Comparison of ENCODE assay signal across 8 cellular contexts in genomic region chr10:35090162-35090954, GRCh38. TPM values are rescaled to one million over a fixed set of nuclear protein-coding genes. Genes with fewer than 3 reads are reported as not detected.
DNase-seq lines count a peak whose midpoint lies in the region; ATAC-seq and TF ChIP-seq lines count a peak whose summit lies in the region.

Gene CUL2 (minus strand): TSS chr10:35090341. CDS start chr10:35071317, 19,024 bp downstream.

- H2AFZ ChIP-seq in neural cell (ENCODE audit: low read depth, low read length): peak within 1 kb of the TSS; percentile 79

- peaks cover 0 to 5% of the 10 kb centered on the region in 2 donors for H3K9me3 Mint-ChIP-seq in stimulated activated naive CD8-positive, alpha-beta T cell treated with anti-CD3 and anti-CD28 coated beads, Interleukin-15, amount 100 ng/mL, for 72 hours

- peak within 1 kb of the TSS; percentile 94 to 98 for H3K27ac Mint-ChIP-seq in stimulated activated naive CD8-positive, alpha-beta T cell treated with anti-CD3 and anti-CD28 coated beads, Interleukin-15, amount 100 ng/mL, for 72 hours

- DNase-seq in HAP-1 (ENCODE audit: low spot score in 2 of 2) (peak; percentile 89 to 95), MG63 (peak; percentile 95), SHP77 (lab: John Stamatoyannopoulos, UW) (peak; percentile 80 to 86), activated gamma-delta T cell (lab: John Stamatoyannopoulos, UW) (peak; percentile 82), fibroblast of villous mesenchyme (ENCODE audit: low read depth) (peak; percentile 98)
- DNase-seq in stimulated activated naive CD8-positive, alpha-beta T cell treated with anti-CD3 and anti-CD28 coated beads, Interleukin-15, amount 100 ng/mL, for 72 hours: peak; percentile 90 to 94

- TF ChIP-seq CTCF in fibroblast of villous mesenchyme (IDR thresholded peaks at IDR 0.05; ENCODE audit: insufficient read depth, low read depth, low read length): no peak
- TF ChIP-seq CTCF in neural cell (IDR thresholded peaks at IDR 0.05; ENCODE audit: poor library complexity, severe bottlenecking): peak; percentile 26

- no peaks in the 10 kb centered on the region for H4K20me1 ChIP-seq in neural cell (ENCODE audit: insufficient read depth)

- peak; percentile 62 for TF ChIP-seq EP300 in neural cell (conservative IDR thresholded peaks at IDR 0.05; ENCODE audit: poor library complexity, severe bottlenecking)

- H3K4me2 ChIP-seq in neural cell (ENCODE audit: low read length): peak within 1 kb of the TSS; percentile 71

- H3K27ac ChIP-seq in neural cell (ENCODE audit: low read length): peak within 1 kb of the TSS; percentile 93

- peaks cover 50% of the 10 kb centered on the region for H3K4me1 Mint-ChIP-seq in stimulated activated naive CD8-positive, alpha-beta T cell treated with anti-CD3 and anti-CD28 coated beads, Interleukin-15, amount 100 ng/mL, for 72 hours

- peaks cover 41% of the 10 kb centered on the region for H3K79me2 ChIP-seq in neural cell (replicated peaks; ENCODE audit: insufficient read depth, low read length)

- no peaks in the 10 kb centered on the region for H3F3A ChIP-seq in neural cell (ENCODE audit: insufficient read depth, low read length, poor library complexity, severe bottlenecking)

- H3K4me3 ChIP-seq in HAP-1 (peak within 1 kb of the TSS; percentile 89), MG63 (peak within 1 kb of the TSS; percentile 79), fibroblast of villous mesenchyme (ENCODE audit: low read depth, low read length) (peak within 1 kb of the TSS; percentile 81), neural cell (ENCODE audit: low read length) (peak within 1 kb of the TSS; percentile 91)

- no peaks in the 10 kb centered on the region for H3K27me3 Mint-ChIP-seq in stimulated activated naive CD8-positive, alpha-beta T cell treated with anti-CD3 and anti-CD28 coated beads, Interleukin-15, amount 100 ng/mL, for 72 hours

- peak; percentile 98 for ATAC-seq in stimulated activated naive CD8-positive, alpha-beta T cell treated with anti-CD3 and anti-CD28 coated beads, Interleukin-15, amount 100 ng/mL, for 72 hours

- H3K4me1 ChIP-seq in ES-I3 (ENCODE audit: insufficient read depth, low read length): 0 out of 2 replicates have a peak, but pooled peaks cover 5% of the 10 kb centered on the region
- H3K4me1 ChIP-seq in HAP-1: peaks cover 3% of the 10 kb centered on the region; the same call in 1 of the 2 replicates

- no peak for TF ChIP-seq RAD21 in neural cell (conservative IDR thresholded peaks at IDR 0.05)

- no peaks in the 10 kb centered on the region for H3K27me3 ChIP-seq in HAP-1 (ENCODE audit: low read depth)
- no peaks in the 10 kb centered on the region for H3K27me3 ChIP-seq in MG63
- no peaks in the 10 kb centered on the region for H3K27me3 ChIP-seq in neural cell (ENCODE audit: insufficient read depth, low read depth, low read length)

- in situ Hi-C loops in HAP-1 (cut with MboI; ENCODE audit: low sequenced_read_pairs): no loop called here

- peak within 1 kb of the TSS; percentile 93 to 94 for H3K4me3 Mint-ChIP-seq in stimulated activated naive CD8-positive, alpha-beta T cell treated with anti-CD3 and anti-CD28 coated beads, Interleukin-15, amount 100 ng/mL, for 72 hours

- peak within 1 kb of the TSS; percentile 87 for H3K9ac ChIP-seq in ES-I3 (ENCODE audit: low read depth, low read length)
- H3K9ac ChIP-seq in neural cell (ENCODE audit: low read length): peak within 1 kb of the TSS; percentile 93

- no peaks in the 10 kb centered on the region for H3K9me2 ChIP-seq in neural cell (ENCODE audit: insufficient read depth, low read length)

- H3K9me3 ChIP-seq in ES-I3 (ENCODE audit: control insufficient read depth, insufficient read depth, low read length) (0 out of 2 replicates have a peak, but pooled peaks cover 6% of the 10 kb centered on the region), HAP-1 (no peaks in the 10 kb centered on the region), MG63 (peaks cover 4% of the 10 kb centered on the region), neural cell (ENCODE audit: low read length) (no peaks in the 10 kb centered on the region)

- no peaks in the 10 kb centered on the region for H3K36me3 ChIP-seq in ES-I3 (ENCODE audit: insufficient read depth, low read length)
- no peaks in the 10 kb centered on the region for H3K36me3 ChIP-seq in HAP-1 (replicated peaks)
- peaks cover 7% of the 10 kb centered on the region for H3K36me3 ChIP-seq in MG63
- H3K36me3 ChIP-seq in neural cell (ENCODE audit: insufficient read depth, low read length): no peaks in the 10 kb centered on the region

TF ChIP-seq in neural cell, 6 proteins besides CTCF, POLR2A, EP300 and RAD21:
- TF ChIP-seq EZH2 (IDR thresholded peaks at IDR 0.05; ENCODE audit: borderline replicate concordance, insufficient read depth, low read length, poor library complexity, severe bottlenecking) (no peak), TAF1 (IDR thresholded peaks at IDR 0.05; ENCODE audit: low read depth) (no peak), SMC3 (conservative IDR thresholded peaks at IDR 0.05; ENCODE audit: poor library complexity) (no peak), REST (IDR thresholded peaks at IDR 0.05; ENCODE audit: borderline replicate concordance) (no peak), MXI1 (conservative IDR thresholded peaks at IDR 0.05; ENCODE audit: poor library complexity, severe bottlenecking) (peak; percentile 62), POLR2AphosphoS5 (IDR thresholded peaks at IDR 0.05) (peak; percentile 91)

RNA-seq across cellular contexts. Expression of gene CUL2, which starts in this region (rescaled TPM):
- 18.3 and 26.9 TPM in 2 replicates for total RNA-seq in MG63 (2014; rRNA removed; shearing (Covaris generic); ENCODE audit: low replicate concordance)
- total RNA-seq in fibroblast of villous mesenchyme: 29.0 and 41.9 TPM in 2 replicates
- polyA plus RNA-seq in neural cell: 40.5 and 51.9 TPM in 2 replicates
- 70.4 and 74.0 TPM in 2 replicates for polyA minus RNA-seq in neural cell

Comparison
In these comparisons a context has a peak if more than half of its experiments do, and no peak if none do; other contexts are left out.
1. Peak in every context shown above with its lines: DNase-seq, ATAC-seq, H3K4me3 ChIP-seq and H3K27ac ChIP-seq.